In genomic region chr14:70027785-70028428, GRCh38 we compare ENCODE assay signal across 8 cellular contexts.
DNase-seq lines count a peak whose midpoint lies in the region; ATAC-seq and TF ChIP-seq lines count a peak whose summit lies in the region.

No MANE protein-coding gene starts in this region.

- H3K4me1 Mint-ChIP-seq in activated naive CD8-positive, alpha-beta T cell treated with anti-CD3 and anti-CD28 coated beads for 36 hours = no peaks in the 10 kb centered on the region

- intact Hi-C loops in left cardiac atrium (cut with DNase I) = loop anchor here (1.0 to 5.0 kb wide), 3 partner anchors 151 to 210 kb away; partner anchors contain the start of gene SMOC1 (in 1 of the 2)

- H3K36me3 ChIP-seq in SJCRH30 = no peaks in the 10 kb centered on the region; the same call in 1 of the 2 replicates

- peaks cover 6% of the 10 kb centered on the region; the same call in 1 of the 2 replicates for H3K4me1 ChIP-seq in SJCRH30

- no peak overlapping the region for H3K4me3 Mint-ChIP-seq in activated naive CD8-positive, alpha-beta T cell treated with anti-CD3 and anti-CD28 coated beads for 36 hours

- DNase-seq in DMS79 treated with DMSO at 0.1 percent for 48 hours (lab: John Stamatoyannopoulos, UW) = peak; percentile 61
- peak; percentile 54 for DNase-seq in HT-29 (ENCODE audit: low spot score)
- peak; percentile 78 to 87 for DNase-seq in SJCRH30
- DNase-seq in activated naive CD8-positive, alpha-beta T cell treated with anti-CD3 and anti-CD28 coated beads for 36 hours = peak; percentile 66
- DNase-seq in left cardiac atrium = peak; percentile 71
- no peak for DNase-seq in retinal pigment epithelial cell (ENCODE audit: low read depth)

- H3K27me3 ChIP-seq in SJCRH30 = no peaks in the 10 kb centered on the region

- no peaks in the 10 kb centered on the region for H3K27me3 Mint-ChIP-seq in activated naive CD8-positive, alpha-beta T cell treated with anti-CD3 and anti-CD28 coated beads for 36 hours

- H3K27ac ChIP-seq in SJCRH30 = no peak overlapping the region

- H3K9me3 ChIP-seq in SJCRH30 (replicated peaks) = no peaks in the 10 kb centered on the region

- H3K4me3 ChIP-seq in SJCRH30 = no peak overlapping the region
- no peak overlapping the region for H3K4me3 ChIP-seq in retinal pigment epithelial cell (ENCODE audit: low read length)

- ATAC-seq in left cardiac atrium (peak; percentile 80 to 83), GM21390 (IDR thresholded peaks at IDR 0.05; ENCODE audit: unreplicated experiment) (no peak), GM21381 (IDR thresholded peaks at IDR 0.05; ENCODE audit: unreplicated experiment) (no peak)

- H3K9me3 Mint-ChIP-seq in activated naive CD8-positive, alpha-beta T cell treated with anti-CD3 and anti-CD28 coated beads for 36 hours = no peaks in the 10 kb centered on the region

- no peak overlapping the region for H3K27ac Mint-ChIP-seq in activated naive CD8-positive, alpha-beta T cell treated with anti-CD3 and anti-CD28 coated beads for 36 hours

- H3K36me3 Mint-ChIP-seq in activated naive CD8-positive, alpha-beta T cell treated with anti-CD3 and anti-CD28 coated beads for 36 hours = no peaks in the 10 kb centered on the region

- peak; percentile 90 for TF ChIP-seq CTCF in retinal pigment epithelial cell (conservative IDR thresholded peaks at IDR 0.05; ENCODE audit: low read depth, low read length)

Comparison
In these comparisons a context has a peak if more than half of its experiments do, and no peak if none do; other contexts are left out.
1. ATAC-seq: peak in left cardiac atrium (2 of 2); none in GM21390 (single experiment) and GM21381 (single experiment).